Comparison of ENCODE assay signal across 8 cellular contexts in genomic region chr7:26078437-26079362, GRCh38.
DNase-seq lines count a peak whose midpoint lies in the region; ATAC-seq, FAIRE-seq and TF ChIP-seq lines count a peak whose summit lies in the region.

No MANE protein-coding gene starts in this region.

- peak; percentile 38; the same call in 1 of the 2 replicates for TF ChIP-seq CTCF in KMS-11 (conservative IDR thresholded peaks at IDR 0.05; ENCODE audit: low read depth, low read length)
- peak; percentile 34 for TF ChIP-seq CTCF in fibroblast of pulmonary artery (IDR thresholded peaks at IDR 0.05; ENCODE audit: low read length, missing control alignments)

- no peak overlapping the region for H3K18ac ChIP-seq in trophoblast cell (ENCODE audit: low read length)

- H3K36me3 ChIP-seq in KMS-11 (ENCODE audit: insufficient read depth) (no peaks in the 10 kb centered on the region), trophoblast cell (ENCODE audit: control insufficient read depth in 1 of 2, insufficient read depth in 2 of 2, low read length in 2 of 2) (no peaks in the 10 kb centered on the region)

- DNase-seq in DMS79 (lab: John Stamatoyannopoulos, UW) (peak; percentile 74), OCI-M1 (lab: John Stamatoyannopoulos, UW) (peak; percentile 64), fibroblast of pulmonary artery (ENCODE audit: low read depth) (peak; percentile 29), trophoblast cell (peak; percentile 31 to 70), urothelium cell line (ENCODE audit: low spot score) (peak; percentile 91)
- DNase-seq in activated T-cell treated with anti-CD3 and anti-CD28 coated beads, Interleukin-2, amount 50 U/mL, for 24 hours, result peak; percentile 85

- no peak overlapping the region for H2BK5ac ChIP-seq in trophoblast cell (ENCODE audit: low read depth, low read length, poor library complexity)

- H4K12ac ChIP-seq in trophoblast cell (ENCODE audit: low read depth, low read length), result no peak overlapping the region

- H3K4ac ChIP-seq in trophoblast cell (ENCODE audit: low read depth, low read length), result no peak overlapping the region

- H2AFZ ChIP-seq in KMS-11 (ENCODE audit: low read depth), result peak overlapping the region; percentile 64
- H2AFZ ChIP-seq in trophoblast cell (ENCODE audit: insufficient read depth, low read length, poor library complexity), result no peak overlapping the region

- no peak overlapping the region for H3K27ac Mint-ChIP-seq in activated T-cell treated with anti-CD3 and anti-CD28 coated beads, Interleukin-2, amount 50 U/mL, for 24 hours

- peak overlapping the region; percentile 29 for H3K14ac ChIP-seq in trophoblast cell (ENCODE audit: low read length)

- FAIRE-seq in urothelium cell line (lab: Jason Lieb, UNC), result peak; percentile 95

- no peaks in the 10 kb centered on the region for H3K9me3 Mint-ChIP-seq in activated T-cell treated with anti-CD3 and anti-CD28 coated beads, Interleukin-2, amount 50 U/mL, for 24 hours

- H3K9ac ChIP-seq in KMS-11, result no peak overlapping the region
- H3K9ac ChIP-seq in trophoblast cell (ENCODE audit: low read length), result no peak overlapping the region

- H4K91ac ChIP-seq in trophoblast cell (ENCODE audit: low read depth, low read length), result no peak overlapping the region

- H3K27me3 ChIP-seq in KMS-11 (ENCODE audit: insufficient read depth, low read depth) (no peaks in the 10 kb centered on the region), trophoblast cell (ENCODE audit: insufficient read depth, low read length) (no peaks in the 10 kb centered on the region)

- H3K4me1 Mint-ChIP-seq in activated T-cell treated with anti-CD3 and anti-CD28 coated beads, Interleukin-2, amount 50 U/mL, for 24 hours (ENCODE audit: low read depth), result peaks cover 8% of the 10 kb centered on the region

- no peaks in the 10 kb centered on the region for H4K20me1 ChIP-seq in KMS-11 (ENCODE audit: insufficient read depth)

- H3K23ac ChIP-seq in trophoblast cell (ENCODE audit: low read length), result no peak overlapping the region

- no peaks in the 10 kb centered on the region for H3K9me3 ChIP-seq in trophoblast cell (ENCODE audit: insufficient read depth, low read depth, low read length)

- H3K27ac ChIP-seq in KMS-11, result no peak overlapping the region
- H3K27ac ChIP-seq in trophoblast cell (ENCODE audit: low read depth, low read length), result no peak overlapping the region

- H2BK120ac ChIP-seq in trophoblast cell (ENCODE audit: insufficient read depth, low read length, poor library complexity), result no peak overlapping the region

- peak overlapping the region; percentile 8 for H3K4me3 Mint-ChIP-seq in activated T-cell treated with anti-CD3 and anti-CD28 coated beads, Interleukin-2, amount 50 U/mL, for 24 hours

- H4K8ac ChIP-seq in trophoblast cell (ENCODE audit: low read depth, low read length), result no peak overlapping the region

- H3K27me3 Mint-ChIP-seq in activated T-cell treated with anti-CD3 and anti-CD28 coated beads, Interleukin-2, amount 50 U/mL, for 24 hours, result peaks cover 32% of the 10 kb centered on the region

- H3K4me1 ChIP-seq in KMS-11 (ENCODE audit: low read depth, poor library complexity, severe bottlenecking) (peaks cover 14% of the 10 kb centered on the region), trophoblast cell (ENCODE audit: control insufficient read depth in 1 of 2, insufficient read depth in 2 of 2, low read length in 2 of 2) (peaks cover 7 to 10% of the 10 kb centered on the region in 2 experiments)

- WGBS in trophoblast cell (ENCODE audit: extremely low coverage, insufficient coverage, insufficient read length), result no CpG with 5 or more reads among the region's 19 CpGs

- H3K36me3 Mint-ChIP-seq in activated T-cell treated with anti-CD3 and anti-CD28 coated beads, Interleukin-2, amount 50 U/mL, for 24 hours (ENCODE audit: low read depth), result no peaks in the 10 kb centered on the region

- no peak overlapping the region for H2BK12ac ChIP-seq in trophoblast cell (ENCODE audit: low read length)

- H2AK5ac ChIP-seq in trophoblast cell (ENCODE audit: low read length), result no peak overlapping the region

- H3K4me2 ChIP-seq in KMS-11 (peak overlapping the region; percentile 58), trophoblast cell (ENCODE audit: low read length) (peak overlapping the region; percentile 54)

- H3K79me2 ChIP-seq in KMS-11 (ENCODE audit: insufficient read depth, low read depth) (no peaks in the 10 kb centered on the region), trophoblast cell (ENCODE audit: control insufficient read depth, insufficient read depth, low read length, poor library complexity) (no peaks in the 10 kb centered on the region)

- H3K4me3 ChIP-seq in KMS-11 (IDR thresholded peaks at IDR 0.05; ENCODE audit: insufficient read depth, low read depth, low read length) (no peak overlapping the region), fibroblast of pulmonary artery (replicated peaks; ENCODE audit: low read depth, low read length) (no peak overlapping the region), trophoblast cell (ENCODE audit: low read depth, low read length) (no peak overlapping the region)

- peak; percentile 91 for ATAC-seq in GM21723 (IDR thresholded peaks at IDR 0.05; ENCODE audit: unreplicated experiment)

- peaks cover 7% of the 10 kb centered on the region for H3K79me1 ChIP-seq in trophoblast cell (ENCODE audit: low read length)

Comparison
In these comparisons a context has a peak if more than half of its experiments do, and no peak if none do; other contexts are left out.
1. DNase-seq: peak in every context shown above with its lines; median percentile 91 in urothelium cell line; 85 in activated T-cell treated with anti-CD3 and anti-CD28 coated beads, Interleukin-2, amount 50 U/mL, for 24 hours; 74 in DMS79; 64 in OCI-M1; 50 in trophoblast cell; 29 in fibroblast of pulmonary artery.